In the genomic region with DNA sequence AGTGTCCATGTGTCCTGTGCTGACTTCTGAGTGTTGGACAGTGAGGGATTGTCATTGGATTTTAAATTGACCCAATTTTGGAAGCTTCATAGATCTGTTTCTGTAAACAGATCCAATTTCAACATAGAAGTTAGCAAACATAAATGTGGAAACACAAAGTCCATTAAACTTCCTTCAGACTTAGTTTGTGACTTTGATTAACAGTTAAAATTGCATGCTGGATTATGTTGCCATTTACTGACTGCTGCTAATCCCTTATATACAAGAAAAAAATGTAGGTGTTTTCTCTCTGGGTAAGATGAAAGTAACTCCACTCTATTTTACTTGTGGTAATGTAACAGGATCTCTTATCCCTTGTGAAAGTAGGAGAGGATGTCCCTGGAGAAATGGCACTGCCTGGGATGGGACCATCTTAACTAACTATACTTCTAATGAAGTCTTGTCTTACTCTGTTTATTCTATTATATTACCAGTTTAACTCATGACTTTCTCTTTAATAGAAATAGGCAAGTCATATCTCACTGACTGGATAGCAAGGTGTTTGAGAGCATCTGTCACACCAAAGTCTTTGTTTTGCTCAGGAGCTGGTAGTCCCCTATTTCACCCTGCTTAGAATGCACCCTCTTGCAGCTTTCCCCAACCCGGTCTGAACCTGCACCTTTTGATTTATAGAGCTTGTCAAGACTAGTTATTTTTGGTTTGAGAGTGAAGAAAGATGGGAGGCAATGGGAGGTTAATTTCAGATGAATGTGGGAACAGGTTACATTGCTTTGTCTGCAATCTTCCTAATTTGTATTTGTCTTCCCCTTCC, we compare ENCODE assay signal across 1 cellular context.
TF ChIP-seq lines count a peak whose summit lies in the region.

No MANE protein-coding gene starts in this region.

TF ChIP-seq in HEK293, 187 proteins besides CTCF, POLR2A, EP300 and RAD21 (continued from another document):
- TF ChIP-seq, protein P1, sequence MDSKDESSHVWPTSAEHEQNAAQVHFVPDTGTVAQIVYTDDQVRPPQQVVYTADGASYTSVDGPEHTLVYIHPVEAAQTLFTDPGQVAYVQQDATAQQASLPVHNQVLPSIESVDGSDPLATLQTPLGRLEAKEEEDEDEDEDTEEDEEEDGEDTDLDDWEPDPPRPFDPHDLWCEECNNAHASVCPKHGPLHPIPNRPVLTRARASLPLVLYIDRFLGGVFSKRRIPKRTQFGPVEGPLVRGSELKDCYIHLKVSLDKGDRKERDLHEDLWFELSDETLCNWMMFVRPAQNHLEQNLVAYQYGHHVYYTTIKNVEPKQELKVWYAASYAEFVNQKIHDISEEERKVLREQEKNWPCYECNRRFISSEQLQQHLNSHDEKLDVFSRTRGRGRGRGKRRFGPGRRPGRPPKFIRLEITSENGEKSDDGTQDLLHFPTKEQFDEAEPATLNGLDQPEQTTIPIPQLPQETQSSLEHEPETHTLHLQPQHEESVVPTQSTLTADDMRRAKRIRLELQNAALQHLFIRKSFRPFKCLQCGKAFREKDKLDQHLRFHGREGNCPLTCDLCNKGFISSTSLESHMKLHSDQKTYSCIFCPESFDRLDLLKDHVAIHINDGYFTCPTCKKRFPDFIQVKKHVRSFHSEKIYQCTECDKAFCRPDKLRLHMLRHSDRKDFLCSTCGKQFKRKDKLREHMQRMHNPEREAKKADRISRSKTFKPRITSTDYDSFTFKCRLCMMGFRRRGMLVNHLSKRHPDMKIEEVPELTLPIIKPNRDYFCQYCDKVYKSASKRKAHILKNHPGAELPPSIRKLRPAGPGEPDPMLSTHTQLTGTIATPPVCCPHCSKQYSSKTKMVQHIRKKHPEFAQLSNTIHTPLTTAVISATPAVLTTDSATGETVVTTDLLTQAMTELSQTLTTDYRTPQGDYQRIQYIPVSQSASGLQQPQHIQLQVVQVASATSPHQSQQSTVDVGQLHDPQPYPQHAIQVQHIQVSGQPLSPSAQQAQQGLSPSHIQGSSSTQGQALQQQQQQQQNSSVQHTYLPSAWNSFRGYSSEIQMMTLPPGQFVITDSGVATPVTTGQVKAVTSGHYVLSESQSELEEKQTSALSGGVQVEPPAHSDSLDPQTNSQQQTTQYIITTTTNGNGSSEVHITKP (tag by site-specific recombination; IDR thresholded peaks at IDR 0.05) = peak; percentile 93
